ENCODE assay signal across 26 cellular contexts in the genomic region with DNA sequence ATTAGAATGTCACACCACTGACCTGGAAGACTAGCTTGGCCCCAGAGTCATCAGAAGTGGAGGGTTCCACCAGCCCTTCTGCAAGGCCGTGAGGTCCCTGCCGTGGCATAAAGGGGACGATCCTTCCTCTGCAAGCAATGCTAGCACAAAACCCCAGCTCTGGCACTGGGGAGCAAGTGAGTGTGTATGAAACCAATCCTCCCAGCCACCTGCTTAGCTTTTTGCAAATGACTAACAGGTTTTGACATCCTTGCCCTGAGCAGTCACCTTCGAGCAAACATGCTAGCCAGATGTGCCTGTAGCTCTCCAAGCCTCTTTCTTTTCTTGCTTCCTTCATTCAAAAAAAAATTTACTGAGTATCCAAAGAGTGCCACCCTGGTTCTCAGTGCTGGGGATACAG.
"Had no signal": no experiment of that assay in that cellular context is flagged by ENCODE, and none has a peak within 500 bp of the region (broad histone marks: within the 10 kb centered on the region; RNA-seq: fewer than 3 reads in every experiment).

No MANE protein-coding gene starts in this region.

- H3K27me3 ChIP-seq: adrenal gland had no signal

- H3K4me3 ChIP-seq: adrenal gland, SK-N-MC had no signal

- H3K4me3 Mint-ChIP-seq: activated CD4-positive, alpha-beta memory T cell treated with anti-CD3 and anti-CD28 coated beads, Interleukin-2, amount 10 ng/mL, durations not matched to agents 7 days and 5 days; activated CD4-positive, alpha-beta T cell treated with anti-CD3 and anti-CD28 coated beads for 36 hours; activated naive CD4-positive, alpha-beta T cell treated with anti-CD3 and anti-CD28 coated beads, Interleukin-2, amount 10 ng/mL, durations not matched to agents 7 days and 5 days; activated naive CD8-positive, alpha-beta T cell treated with anti-CD3 and anti-CD28 coated beads, Interleukin-2, amount 10 ng/mL, durations not matched to agents 7 days and 5 days; T-cell had no signal

- H3K27ac Mint-ChIP-seq: activated CD4-positive, alpha-beta memory T cell treated with anti-CD3 and anti-CD28 coated beads, Interleukin-2, amount 10 ng/mL, durations not matched to agents 7 days and 5 days; activated CD4-positive, alpha-beta T cell treated with anti-CD3 and anti-CD28 coated beads for 36 hours; activated naive CD4-positive, alpha-beta T cell treated with anti-CD3 and anti-CD28 coated beads, Interleukin-2, amount 10 ng/mL, durations not matched to agents 7 days and 5 days; activated naive CD8-positive, alpha-beta T cell treated with anti-CD3 and anti-CD28 coated beads, Interleukin-2, amount 10 ng/mL, durations not matched to agents 7 days and 5 days; activated T-helper 2 cell treated with anti-CD3 and anti-CD28 coated beads, Interferon-gamma antibody, Interleukin-2, Interleukin-4, amounts not matched to agents 10 μg/mL and 5 μg/mL and 100 μg/mL, durations not matched to agents 14 hours and 24 hours and 36 hours; T-cell had no signal

- H3K36me3 Mint-ChIP-seq: activated naive CD4-positive, alpha-beta T cell treated with anti-CD3 and anti-CD28 coated beads, Interleukin-2, amount 10 ng/mL, durations not matched to agents 7 days and 5 days; activated naive CD8-positive, alpha-beta T cell treated with anti-CD3 and anti-CD28 coated beads, Interleukin-2, amount 10 ng/mL, durations not matched to agents 7 days and 5 days; T-cell had no signal

- H3K9me3 Mint-ChIP-seq: activated naive CD8-positive, alpha-beta T cell treated with anti-CD3 and anti-CD28 coated beads, Interleukin-2, amount 10 ng/mL, durations not matched to agents 7 days and 5 days; activated T-helper 2 cell treated with anti-CD3 and anti-CD28 coated beads, Interferon-gamma antibody, Interleukin-2, Interleukin-4, amounts not matched to agents 10 μg/mL and 5 μg/mL and 100 μg/mL, durations not matched to agents 14 hours and 24 hours and 36 hours had no signal

- H3K27ac ChIP-seq: adrenal gland, SK-N-MC, WERI-Rb-1 had no signal

- ATAC-seq: activated CD4-positive, alpha-beta T cell treated with anti-CD3 and anti-CD28 coated beads for 36 hours; Right ventricle myocardium inferior; T-cell had no signal

- H3K4me1 Mint-ChIP-seq: activated CD4-positive, alpha-beta memory T cell treated with anti-CD3 and anti-CD28 coated beads, Interleukin-2, amount 10 ng/mL, durations not matched to agents 7 days and 5 days; activated CD4-positive, alpha-beta T cell treated with anti-CD3 and anti-CD28 coated beads for 36 hours; activated naive CD4-positive, alpha-beta T cell treated with anti-CD3 and anti-CD28 coated beads, Interleukin-2, amount 10 ng/mL, durations not matched to agents 7 days and 5 days; activated naive CD8-positive, alpha-beta T cell treated with anti-CD3 and anti-CD28 coated beads, Interleukin-2, amount 10 ng/mL, durations not matched to agents 7 days and 5 days; T-cell had no signal

- H3K36me3 ChIP-seq: adrenal gland, WERI-Rb-1 had no signal

- DNase-seq: activated CD4-positive, alpha-beta memory T cell treated with anti-CD3 and anti-CD28 coated beads, Interleukin-2, amount 10 ng/mL, durations not matched to agents 7 days and 5 days; activated CD4-positive, alpha-beta T cell treated with anti-CD3 and anti-CD28 coated beads for 36 hours; activated CD4-positive, alpha-beta T cell treated with anti-CD3 and anti-CD28 coated beads, Interleukin-2, amount 50 U/mL, for 1 hour; activated gamma-delta T cell treated with Interleukin-2 at 50 U/mL for 16 hours; activated naive CD4-positive, alpha-beta T cell treated with anti-CD3 and anti-CD28 coated beads, Interleukin-2, amount 10 ng/mL, durations not matched to agents 7 days and 5 days; activated naive CD8-positive, alpha-beta T cell treated with anti-CD3 and anti-CD28 coated beads, Interleukin-2, amount 10 ng/mL, durations not matched to agents 7 days and 5 days; activated T-cell treated with anti-CD3 and anti-CD28 coated beads for 4 hours; activated T-cell treated with anti-CD3 and anti-CD28 coated beads, Interleukin-2, amount 50 U/mL, for 48 hours; adrenal gland; anterior cingulate cortex; cerebellar nuclear complex; Kasumi-1; KBM-7; NCI-H1048; NCI-H1417; NCI-H1930; NCI-H345; NCI-H510A; NCI-H526 treated with DMSO at 0.1 percent for 48 hours; T-cell; T-helper 2 cell; T1000; WERI-Rb-1 had no signal

- H3K9me3 ChIP-seq: adrenal gland had no signal
